1 cellular context compared by ENCODE assay signal in genomic region chr20:63530788-63531160, GRCh38.
TF ChIP-seq lines count a peak whose summit lies in the region.

No MANE protein-coding gene starts in this region.

TF ChIP-seq in SK-N-SH, 30 proteins besides CTCF, POLR2A, EP300 and RAD21 (continued from another document):
- no peak for TF ChIP-seq FOSL2 (IDR thresholded peaks at IDR 0.05; ENCODE audit: borderline replicate concordance, low read depth)
- no peak for TF ChIP-seq PBX3 (IDR thresholded peaks at IDR 0.05)
- no peak for TF ChIP-seq TAF1 (IDR thresholded peaks at IDR 0.05; ENCODE audit: borderline replicate concordance, low read depth, low read length)
- TF ChIP-seq ZBTB33 (IDR thresholded peaks at IDR 0.05; ENCODE audit: borderline replicate concordance, low read depth), result no peak
- no peak for TF ChIP-seq EZH2phosphoT487 (IDR thresholded peaks at IDR 0.05; ENCODE audit: borderline replicate concordance, low read depth)
- no peak for TF ChIP-seq TCF12 (IDR thresholded peaks at IDR 0.05)
- TF ChIP-seq NFIC (IDR thresholded peaks at IDR 0.05; ENCODE audit: borderline replicate concordance), result no peak
- no peak for TF ChIP-seq RFX5 (IDR thresholded peaks at IDR 0.05; ENCODE audit: low read length)
- no peak for TF ChIP-seq MEF2A (IDR thresholded peaks at IDR 0.05; ENCODE audit: borderline replicate concordance, low read depth)
- TF ChIP-seq MAX (IDR thresholded peaks at IDR 0.05; ENCODE audit: low read depth), result no peak
TF ChIP-seq in SK-N-SH: peak in this region for 0.
